29 cellular contexts compared by ENCODE assay signal in the genomic region with DNA sequence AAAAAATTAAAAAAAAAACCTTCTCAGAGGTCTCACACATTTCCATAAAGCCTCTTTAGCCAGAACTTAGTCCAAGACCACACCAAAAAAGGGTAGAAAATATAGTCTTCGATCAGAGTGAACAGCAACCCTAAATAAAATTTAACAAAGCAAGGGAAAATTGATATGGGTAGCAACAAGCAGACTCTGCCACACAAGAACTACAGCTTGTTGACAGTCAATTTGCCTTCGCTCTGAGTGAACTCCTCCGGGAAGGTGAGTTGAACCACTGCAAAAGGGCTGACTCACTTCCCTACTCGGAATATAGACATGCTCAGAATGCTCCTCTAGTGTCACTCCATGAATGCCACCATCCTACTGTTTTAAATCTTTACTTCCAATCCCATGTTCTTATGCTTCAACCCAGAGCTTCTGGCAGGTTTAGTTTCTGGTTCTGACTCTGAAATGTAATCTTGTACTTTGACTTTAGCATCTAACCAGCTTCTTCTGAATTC. TPM values are rescaled to one million over a fixed set of nuclear protein-coding genes. Genes with fewer than 3 reads are reported as not detected.
"Had no signal": no experiment of that assay in that cellular context is flagged by ENCODE, and none has a peak within 500 bp of the region (broad histone marks: within the 10 kb centered on the region; RNA-seq: fewer than 3 reads in every experiment).

No MANE protein-coding gene starts in this region.

- H3K27me3 ChIP-seq: esophagus squamous epithelium, right atrium auricular region, thyroid gland had no signal

- H3K4me3 ChIP-seq: coronary artery, esophagus squamous epithelium, heart right ventricle, lower lobe of right lung, prostate gland, right atrium auricular region, smooth muscle cell, stomach, thyroid gland had no signal

- H3K27ac Mint-ChIP-seq: naive thymus-derived CD8-positive, alpha-beta T cell had no signal

- FAIRE-seq: islet of Langerhans had no signal

- H3K9me3 Mint-ChIP-seq: nephron progenitor cell had no signal

- DNase-seq: dermis blood vessel endothelial cell; effector memory CD4-positive, alpha-beta T cell; erythroblast; esophagus squamous epithelium; foreskin melanocyte; glutamatergic neuron; heart right ventricle; hippocampal formation; kidney glomerular epithelial cell; left ventricle myocardium superior; lower lobe of right lung; naive thymus-derived CD8-positive, alpha-beta T cell; nephron progenitor cell; stimulated activated CD4-positive, alpha-beta T cell treated with anti-CD3 and anti-CD28 coated beads, Interleukin-12 subunit alpha, Interleukin-12 subunit beta, amount 100 ng/mL, for 4 hours; stimulated activated CD4-positive, alpha-beta T cell treated with anti-CD3 and anti-CD28 coated beads, Interleukin-1b, Interleukin-23, amount 100 ng/mL, for 48 hours; stimulated activated CD4-positive, alpha-beta T cell treated with anti-CD3 and anti-CD28 coated beads, Interleukin-4, amount 100 ng/mL, for 1 hour; stimulated activated CD8-positive, alpha-beta memory T cell treated with anti-CD3 and anti-CD28 coated beads, Interleukin-4, amount 100 ng/mL, for 48 hours; stimulated activated naive CD4-positive, alpha-beta T cell treated with Interleukin-2 at 50 U/mL for 16 hours; stomach; thyroid gland; trophoblast cell had no signal

- H3K4me1 ChIP-seq: esophagus squamous epithelium, heart right ventricle, lower lobe of right lung, prostate gland, right atrium auricular region, stomach, thyroid gland had no signal

- H3K27ac ChIP-seq: coronary artery, esophagus squamous epithelium, heart right ventricle, lower lobe of right lung, prostate gland, right atrium auricular region, stomach, thyroid gland had no signal

- H3K4me3 Mint-ChIP-seq: naive thymus-derived CD8-positive, alpha-beta T cell; nephron progenitor cell had no signal

- H3K36me3 ChIP-seq: esophagus squamous epithelium, heart right ventricle, lower lobe of right lung, prostate gland, right atrium auricular region, stomach, thyroid gland had no signal

- H3K9me3 ChIP-seq: esophagus squamous epithelium, heart right ventricle, lower lobe of right lung, prostate gland, stomach, thyroid gland had no signal

- H3K4me2 ChIP-seq: smooth muscle cell had no signal

- ATAC-seq: heart right ventricle; left ventricle myocardium superior; lower lobe of right lung; naive thymus-derived CD8-positive, alpha-beta T cell; sciatic nerve had no signal

RNA-seq across cellular contexts. Expression of a gene that starts 24.1 kb away (rescaled TPM):
- total RNA-seq: dermis blood vessel endothelial cell; left ventricle myocardium superior; lower lobe of right lung; mesenteric fat pad; naive thymus-derived CD8-positive, alpha-beta T cell; osteocyte; right atrium auricular region had no signal
- polyA plus RNA-seq: naive thymus-derived CD8-positive, alpha-beta T cell had no signal
